ENCODE assay signal across 19 cellular contexts in the genomic region with DNA sequence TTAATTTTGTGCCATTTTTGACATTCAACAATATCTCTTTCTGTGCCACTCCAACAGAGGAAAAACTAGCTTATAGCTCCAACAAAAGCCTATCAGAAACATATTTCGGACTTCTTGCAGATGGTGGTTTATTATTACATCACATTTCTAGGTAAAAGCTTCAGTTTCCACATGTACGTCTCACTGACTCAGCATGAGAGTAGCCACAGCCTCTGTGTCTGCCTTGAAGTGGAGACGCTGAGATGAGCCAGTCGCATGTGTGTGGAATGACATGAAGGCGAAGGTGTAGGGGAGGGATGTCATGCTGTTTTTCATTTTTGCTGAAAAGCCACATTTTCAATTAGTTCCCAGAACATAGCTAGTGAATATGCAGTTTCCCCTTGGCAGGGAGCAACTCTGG.
"Had no signal": no experiment of that assay in that cellular context is flagged by ENCODE, and none has a peak within 500 bp of the region (broad histone marks: within the 10 kb centered on the region; RNA-seq: fewer than 3 reads in every experiment).

No MANE protein-coding gene starts in this region.

- H3K27me3 ChIP-seq: body of pancreas, hepatocyte, neutrophil, right atrium auricular region, tibial artery, vagina had no signal

- H3K4me3 ChIP-seq: body of pancreas, hepatocyte, right atrium auricular region, tibial artery, vagina had no signal

- H3K27me3 Mint-ChIP-seq: activated naive CD8-positive, alpha-beta T cell treated with anti-CD3 and anti-CD28 coated beads, Interleukin-2, amount 50 U/mL, for 24 hours; central memory CD8-positive, alpha-beta T cell had no signal

- H3K36me3 ChIP-seq: neutrophil, right atrium auricular region, tibial artery, vagina had no signal

- H3K4me3 Mint-ChIP-seq: activated naive CD8-positive, alpha-beta T cell treated with anti-CD3 and anti-CD28 coated beads, Interleukin-2, amount 50 U/mL, for 24 hours; central memory CD8-positive, alpha-beta T cell had no signal

- H3K4me1 Mint-ChIP-seq: activated naive CD8-positive, alpha-beta T cell treated with anti-CD3 and anti-CD28 coated beads, Interleukin-2, amount 50 U/mL, for 24 hours; central memory CD8-positive, alpha-beta T cell had no signal

- DNase-seq: activated CD4-positive, alpha-beta T cell treated with anti-CD3 and anti-CD28 coated beads, Interleukin-2, amount 50 U/mL, for 48 hours; activated naive CD4-positive, alpha-beta T cell; activated naive CD8-positive, alpha-beta T cell treated with anti-CD3 and anti-CD28 coated beads, Interleukin-2, amount 50 U/mL, for 24 hours; activated T-cell treated with anti-CD3 and anti-CD28 coated beads, Interleukin-2, amount 50 U/mL, for 48 hours; body of pancreas; effector memory CD4-positive, alpha-beta T cell; kidney glomerular epithelial cell; midbrain; posterior cingulate gyrus; small intestine; T-helper 2 cell; tibial artery had no signal

- H3K4me1 ChIP-seq: body of pancreas, right atrium auricular region, tibial artery, vagina had no signal

- H3K27ac ChIP-seq: body of pancreas, epithelial cell of prostate, hepatocyte, neutrophil, right atrium auricular region, tibial artery, vagina had no signal

- ATAC-seq: activated CD4-positive, CD25-positive, alpha-beta regulatory T cell treated with anti-CD3 and anti-CD28 coated beads, Interleukin-2, amount 50 U/mL, for 24 hours; activated naive CD8-positive, alpha-beta T cell treated with anti-CD3 and anti-CD28 coated beads, Interleukin-2, amount 50 U/mL, for 24 hours; body of pancreas had no signal

- H3K9me3 ChIP-seq: body of pancreas, neutrophil, right atrium auricular region, tibial artery, vagina had no signal

- H3K27ac Mint-ChIP-seq: activated naive CD8-positive, alpha-beta T cell treated with anti-CD3 and anti-CD28 coated beads, Interleukin-2, amount 50 U/mL, for 24 hours had no signal
